Comparison of ENCODE assay signal across 8 cellular contexts in genomic region chr4:180059216-180059881, GRCh38.
A peak's percentile ranks its signal among the peaks of the same experiment; 100 is the strongest.
DNase-seq lines count a peak whose midpoint lies in the region; ATAC-seq lines count a peak whose summit lies in the region.

No MANE protein-coding gene starts in this region.

- peaks cover 44% of the 10 kb centered on the region for H3K27me3 Mint-ChIP-seq in activated naive CD8-positive, alpha-beta T cell

- peak overlapping the region; percentile 83 for H3K4me3 Mint-ChIP-seq in activated naive CD8-positive, alpha-beta T cell

- peak; percentile 8 for DNase-seq in activated CD4-positive, alpha-beta T cell treated with anti-CD3 and anti-CD28 coated beads for 48 hours
- DNase-seq in activated CD4-positive, alpha-beta T cell treated with anti-CD3 and anti-CD28 coated beads, Interleukin-2, amount 50 U/mL, for 4 hours = no peak
- DNase-seq in iPS-NIHi7 (ENCODE audit: extremely low spot score) (peak; percentile 32), COR-L47 (lab: John Stamatoyannopoulos, UW) (no peak), SHP77 treated with DMSO at 0.1 percent for 48 hours (lab: John Stamatoyannopoulos, UW) (no peak)
- peak; percentile 26 for DNase-seq in stimulated activated CD8-positive, alpha-beta memory T cell treated with anti-CD3 and anti-CD28 coated beads, Interleukin-4, amount 100 ng/mL, for 48 hours

- no peak overlapping the region for H3K27ac Mint-ChIP-seq in activated naive CD8-positive, alpha-beta T cell

- no peaks in the 10 kb centered on the region for H3K36me3 Mint-ChIP-seq in activated naive CD8-positive, alpha-beta T cell

- H3K9me3 Mint-ChIP-seq in activated naive CD8-positive, alpha-beta T cell (ENCODE audit: low read depth) = no peaks in the 10 kb centered on the region

- peak; percentile 20 for ATAC-seq in HG03432 (IDR thresholded peaks at IDR 0.05; ENCODE audit: unreplicated experiment)

- H3K4me1 Mint-ChIP-seq in activated naive CD8-positive, alpha-beta T cell (ENCODE audit: low read depth) = peaks cover 11% of the 10 kb centered on the region

Comparison
In these comparisons a context has a peak if more than half of its experiments do, and no peak if none do; other contexts are left out.
1. DNase-seq: peak in activated CD4-positive, alpha-beta T cell treated with anti-CD3 and anti-CD28 coated beads for 48 hours (single experiment), iPS-NIHi7 (single experiment) and stimulated activated CD8-positive, alpha-beta memory T cell treated with anti-CD3 and anti-CD28 coated beads, Interleukin-4, amount 100 ng/mL, for 48 hours (single experiment); none in activated CD4-positive, alpha-beta T cell treated with anti-CD3 and anti-CD28 coated beads, Interleukin-2, amount 50 U/mL, for 4 hours (0 of 2), COR-L47 (single experiment) and SHP77 treated with DMSO at 0.1 percent for 48 hours (single experiment).